ENCODE assay signal across 20 cellular contexts in the genomic region with DNA sequence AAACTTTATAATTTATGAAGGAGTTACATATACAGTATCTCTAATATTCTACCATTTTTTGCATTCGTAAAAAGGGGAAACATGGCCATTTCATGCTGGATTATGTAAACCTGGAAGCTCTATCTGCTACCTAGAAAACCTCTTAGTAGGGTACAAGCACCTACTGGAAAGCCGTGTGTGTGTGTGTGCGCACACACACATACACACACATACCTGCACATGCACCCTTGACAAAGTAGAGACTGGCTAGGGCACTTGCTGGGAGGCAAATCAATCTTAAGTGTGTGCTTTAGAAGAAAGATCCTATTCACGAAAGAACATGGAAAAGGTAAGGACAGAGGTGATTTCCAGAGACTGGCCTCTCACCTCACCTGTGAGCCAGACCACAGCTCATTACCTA.
"Had no signal": no experiment of that assay in that cellular context is flagged by ENCODE, and none has a peak within 500 bp of the region (broad histone marks: within the 10 kb centered on the region; RNA-seq: fewer than 3 reads in every experiment).

No MANE protein-coding gene starts in this region.

- H3K27ac Mint-ChIP-seq: activated CD4-positive, alpha-beta T cell treated with anti-CD3 and anti-CD28 coated beads, Interleukin-2, amount 10 ng/mL, durations not matched to agents 24 days and 14 days; activated CD8-positive, alpha-beta T cell treated with anti-CD3 and anti-CD28 coated beads for 36 hours; activated naive CD4-positive, alpha-beta T cell treated with anti-CD3 and anti-CD28 coated beads, Interleukin-2, amount 10 ng/mL, durations not matched to agents 7 days and 5 days; activated naive CD8-positive, alpha-beta T cell treated with anti-CD3 and anti-CD28 coated beads, Interleukin-2, amount 50 U/mL, for 24 hours; activated T-helper 2 cell treated with anti-CD3 and anti-CD28 coated beads, Interferon-gamma antibody, Interleukin-2, Interleukin-4, amounts not matched to agents 10 μg/mL and 5 μg/mL and 100 μg/mL, durations not matched to agents 14 hours and 24 hours and 36 hours; nephron progenitor cell; T-helper 1 cell treated with Interleukin-12 subunit alpha and Interleukin-12 subunit beta and Interleukin-4 antibody, amounts not matched to agents 30 μg/mL and 1 μg/mL, for 36 hours had no signal

- H3K36me3 ChIP-seq: brain microvascular endothelial cell, colonic mucosa, tibial artery, vagina had no signal

- H3K27me3 Mint-ChIP-seq: activated CD4-positive, alpha-beta T cell treated with anti-CD3 and anti-CD28 coated beads, Interleukin-2, amount 10 ng/mL, durations not matched to agents 24 days and 14 days; activated CD8-positive, alpha-beta T cell treated with anti-CD3 and anti-CD28 coated beads for 36 hours; activated naive CD4-positive, alpha-beta T cell treated with anti-CD3 and anti-CD28 coated beads, Interleukin-2, amount 10 ng/mL, durations not matched to agents 7 days and 5 days; activated naive CD8-positive, alpha-beta T cell treated with anti-CD3 and anti-CD28 coated beads, Interleukin-2, amount 50 U/mL, for 24 hours; central memory CD8-positive, alpha-beta T cell had no signal

- DNase-seq: activated CD4-positive, alpha-beta T cell treated with anti-CD3 and anti-CD28 coated beads, Interleukin-2, amount 10 ng/mL, durations not matched to agents 24 days and 14 days; activated CD8-positive, alpha-beta T cell treated with anti-CD3 and anti-CD28 coated beads for 36 hours; activated naive CD4-positive, alpha-beta T cell treated with anti-CD3 and anti-CD28 coated beads, Interleukin-2, amount 10 ng/mL, durations not matched to agents 7 days and 5 days; activated naive CD8-positive, alpha-beta T cell treated with anti-CD3 and anti-CD28 coated beads, Interleukin-2, amount 50 U/mL, for 24 hours; activated T-cell treated with anti-CD3 and anti-CD28 coated beads, Interleukin-2, amount 50 U/mL, for 1 hour; anterior cingulate cortex; colonic mucosa; erythroblast; midbrain; nephron progenitor cell; nucleus accumbens; stimulated activated CD4-positive, alpha-beta T cell treated with anti-CD3 and anti-CD28 coated beads, Interleukin-2, amount 100 ng/mL, for 24 hours; stimulated activated naive CD4-positive, alpha-beta T cell treated with Interleukin-2 at 50 U/mL for 16 hours; tibial artery had no signal

- H3K27ac ChIP-seq: colonic mucosa, tibial artery, vagina had no signal

- H3K9me3 ChIP-seq: colonic mucosa, tibial artery, vagina had no signal

- H3K9me3 Mint-ChIP-seq: activated CD8-positive, alpha-beta T cell treated with anti-CD3 and anti-CD28 coated beads for 36 hours; activated naive CD4-positive, alpha-beta T cell treated with anti-CD3 and anti-CD28 coated beads, Interleukin-2, amount 10 ng/mL, durations not matched to agents 7 days and 5 days; endodermal cell; T-helper 1 cell treated with Interleukin-12 subunit alpha and Interleukin-12 subunit beta and Interleukin-4 antibody, amounts not matched to agents 30 μg/mL and 1 μg/mL, for 36 hours had no signal

- H3K4me1 Mint-ChIP-seq: activated CD4-positive, alpha-beta T cell treated with anti-CD3 and anti-CD28 coated beads, Interleukin-2, amount 10 ng/mL, durations not matched to agents 24 days and 14 days; activated naive CD4-positive, alpha-beta T cell treated with anti-CD3 and anti-CD28 coated beads, Interleukin-2, amount 10 ng/mL, durations not matched to agents 7 days and 5 days; activated naive CD8-positive, alpha-beta T cell treated with anti-CD3 and anti-CD28 coated beads, Interleukin-2, amount 50 U/mL, for 24 hours; central memory CD8-positive, alpha-beta T cell; endodermal cell; nephron progenitor cell had no signal

- H3K4me3 ChIP-seq: colonic mucosa, tibial artery, vagina had no signal

- ATAC-seq: activated CD8-positive, alpha-beta T cell treated with anti-CD3 and anti-CD28 coated beads for 36 hours; activated naive CD8-positive, alpha-beta T cell treated with anti-CD3 and anti-CD28 coated beads, Interleukin-2, amount 50 U/mL, for 24 hours had no signal

- H3K36me3 Mint-ChIP-seq: activated naive CD4-positive, alpha-beta T cell treated with anti-CD3 and anti-CD28 coated beads, Interleukin-2, amount 10 ng/mL, durations not matched to agents 7 days and 5 days had no signal

- H3K4me1 ChIP-seq: colonic mucosa had no signal

- H3K27me3 ChIP-seq: brain microvascular endothelial cell, colonic mucosa, tibial artery, vagina had no signal

- H3K4me3 Mint-ChIP-seq: activated CD4-positive, alpha-beta T cell treated with anti-CD3 and anti-CD28 coated beads, Interleukin-2, amount 10 ng/mL, durations not matched to agents 24 days and 14 days; activated CD8-positive, alpha-beta T cell treated with anti-CD3 and anti-CD28 coated beads for 36 hours; activated naive CD4-positive, alpha-beta T cell treated with anti-CD3 and anti-CD28 coated beads, Interleukin-2, amount 10 ng/mL, durations not matched to agents 7 days and 5 days; activated naive CD8-positive, alpha-beta T cell treated with anti-CD3 and anti-CD28 coated beads, Interleukin-2, amount 50 U/mL, for 24 hours; central memory CD8-positive, alpha-beta T cell; endodermal cell; nephron progenitor cell; T-helper 1 cell treated with Interleukin-12 subunit alpha and Interleukin-12 subunit beta and Interleukin-4 antibody, amounts not matched to agents 30 μg/mL and 1 μg/mL, for 36 hours had no signal
